1 cellular context compared by ENCODE assay signal in genomic region chr10:61963669-61964058, GRCh38.
TF ChIP-seq lines count a peak whose summit lies in the region.

No MANE protein-coding gene starts in this region.

TF ChIP-seq in GM12878, 131 proteins besides CTCF, POLR2A, EP300 and RAD21 (continued from another document):
- no peak for TF ChIP-seq USF2 (IDR thresholded peaks at IDR 0.05; ENCODE audit: borderline replicate concordance, low read depth, low read length)
- TF ChIP-seq MYB (IDR thresholded peaks at IDR 0.05; ENCODE audit: borderline replicate concordance, low read depth, low read length): no peak
